In genomic region chr1:27071049-27071416, GRCh38 we compare ENCODE assay signal across 10 cellular contexts. TPM values are rescaled to one million over a fixed set of nuclear protein-coding genes. Genes with fewer than 3 reads are reported as not detected.
DNase-seq lines count a peak whose midpoint lies in the region; ATAC-seq, FAIRE-seq and TF ChIP-seq lines count a peak whose summit lies in the region.
"Had no signal": no experiment of that assay in that cellular context is flagged by ENCODE, and none has a peak within 500 bp of the region (broad histone marks: within the 10 kb centered on the region; RNA-seq: fewer than 3 reads in every experiment).

No MANE protein-coding gene starts in this region.

- peak; percentile 23 for ATAC-seq in Right ventricle myocardium inferior
- ATAC-seq in K562: no peak
- peak; percentile 6 for ATAC-seq in upper lobe of right lung
- ATAC-seq in stimulated activated naive CD8-positive, alpha-beta T cell treated with anti-CD3 and anti-CD28 coated beads, Interleukin-15, amount 100 ng/mL, for 72 hours: no peak

- H3K4me1 ChIP-seq in right atrium auricular region (peaks cover 0 to 9% of the 10 kb centered on the region in 2 donors), K562 (replicated peaks in 1 of 2; ENCODE audit: control insufficient read depth in 2 of 2, insufficient read depth in 2 of 2, low read length in 2 of 2) (peaks cover 20 to 49% of the 10 kb centered on the region in 2 experiments), upper lobe of right lung (no peaks in the 10 kb centered on the region)

- no peak for FAIRE-seq in K562 (lab: Jason Lieb, UNC)

- POLR2A ChIA-PET in K562 (lab: Yijun Ruan, JAX): interaction anchor here (0.5 to 1.0 kb wide), 6 partner anchors 12 to 223 kb away, joined by 3 to 4 read pairs (median 3); no protein-coding TSS in a partner anchor

- H3K9me1 ChIP-seq in K562 (ENCODE audit: control insufficient read depth, insufficient read depth, low read length): no peaks in the 10 kb centered on the region

- H2AFZ ChIP-seq in K562 (ENCODE audit: low read depth, low read length): peak overlapping the region; percentile 22; the same call in 1 of the 2 replicates

- H3K4me3 Mint-ChIP-seq in stimulated activated naive CD8-positive, alpha-beta T cell treated with anti-CD3 and anti-CD28 coated beads, Interleukin-15, amount 100 ng/mL, for 72 hours: no peak overlapping the region

- no peaks in the 10 kb centered on the region for H4K20me1 ChIP-seq in K562 (replicated peaks; ENCODE audit: control insufficient read depth, insufficient read depth, low read length)

- no peak for TF ChIP-seq RAD21 in K562 (CRISPR knock-in tag; conservative IDR thresholded peaks at IDR 0.05 in 1 of 2, IDR thresholded peaks at IDR 0.05 in 1 of 2)

- H3K27me3 Mint-ChIP-seq in stimulated activated naive CD8-positive, alpha-beta T cell treated with anti-CD3 and anti-CD28 coated beads, Interleukin-15, amount 100 ng/mL, for 72 hours: no peaks in the 10 kb centered on the region

- H3K36me3 ChIP-seq in right atrium auricular region (no peaks in the 10 kb centered on the region), K562 (ENCODE audit: control insufficient read depth, insufficient read depth, low read length) (no peaks in the 10 kb centered on the region), upper lobe of right lung (no peaks in the 10 kb centered on the region)
- H3K36me3 ChIP-seq: esophagus squamous epithelium had no signal

- H3K9ac ChIP-seq in K562 (ENCODE audit: insufficient read depth in 1 of 2, low read depth in 2 of 2, low read length in 2 of 2): peak overlapping the region in 1 of 2 experiments; percentile 80; a peak in 2 of 4 replicates

- BruUV-seq in K562 (replicated peaks; lab: Mats Ljungman, UMichigan): no TSS peak

- no peak for TF ChIP-seq EP300 in K562 (IDR thresholded peaks at IDR 0.05; ENCODE audit: low read length)

- no peak overlapping the region for H3K27ac Mint-ChIP-seq in stimulated activated naive CD8-positive, alpha-beta T cell treated with anti-CD3 and anti-CD28 coated beads, Interleukin-15, amount 100 ng/mL, for 72 hours

- H3K4me1 Mint-ChIP-seq in stimulated activated naive CD8-positive, alpha-beta T cell treated with anti-CD3 and anti-CD28 coated beads, Interleukin-15, amount 100 ng/mL, for 72 hours: peaks cover 6% of the 10 kb centered on the region

- H3K27me3 ChIP-seq in right atrium auricular region (no peaks in the 10 kb centered on the region), K562 (ENCODE audit: control insufficient read depth in 2 of 2, insufficient read depth in 2 of 2, low read length in 2 of 2) (no peaks in the 10 kb centered on the region), upper lobe of right lung (no peaks in the 10 kb centered on the region)

- H3K9me3 Mint-ChIP-seq in stimulated activated naive CD8-positive, alpha-beta T cell treated with anti-CD3 and anti-CD28 coated beads, Interleukin-15, amount 100 ng/mL, for 72 hours: no peaks in the 10 kb centered on the region

- in situ Hi-C loops in K562 (cut with MboI): no loop called here

- CTCF ChIA-PET in K562 (lab: Yijun Ruan, JAX; ENCODE audit: low intra/inter-chr PET ratio): interaction anchor here (0.7 kb wide), 1 partner anchor 74 kb away, joined by 4 read pairs; no protein-coding TSS in a partner anchor

- TF ChIP-seq POLR2A in K562 (conservative IDR thresholded peaks at IDR 0.05): no peak

- no peaks in the 10 kb centered on the region for H3K79me2 ChIP-seq in K562 (ENCODE audit: control insufficient read depth, insufficient read depth, low read length)

- WGBS in K562 (ENCODE audit: insufficient coverage, low coverage, missing lambda C conversion rate): 61% methylated on average over 8 of the region's 8 CpGs

- intact Hi-C loops in Right ventricle myocardium inferior (cut with DNase I): no loop called here
- intact Hi-C loops in K562 (cut with micrococcal nuclease): no loop called here
- intact Hi-C loops in upper lobe of right lung (cut with DNase I): no loop called here

- TF ChIP-seq CTCF in right atrium auricular region (IDR thresholded peaks at IDR 0.05) (no peak), K562 (IDR thresholded peaks at IDR 0.05 in 2 of 3, conservative IDR thresholded peaks at IDR 0.05 in 1 of 3; ENCODE audit: insufficient read depth in 2 of 3, low read depth in 1 of 3, low read length in 3 of 3) (no peak), upper lobe of right lung (IDR thresholded peaks at IDR 0.05) (no peak)

- no peak overlapping the region for H3K27ac ChIP-seq in right atrium auricular region
- H3K27ac ChIP-seq in K562 (ENCODE audit: extremely low read depth, low read depth, low read length): no peak overlapping the region
- H3K27ac ChIP-seq in upper lobe of right lung: no peak overlapping the region
- H3K27ac ChIP-seq: esophagus squamous epithelium had no signal

- H3K4me2 ChIP-seq in K562 (ENCODE audit: insufficient read depth, low read length): no peak overlapping the region

- H3K4me3 ChIP-seq in right atrium auricular region (no peak overlapping the region), K562 (no peak overlapping the region), upper lobe of right lung (no peak overlapping the region)
- H3K4me3 ChIP-seq: esophagus squamous epithelium had no signal

- DNase-seq in Right ventricle myocardium inferior (ENCODE audit: missing footprints) (no peak), right atrium auricular region (ENCODE audit: low spot score) (no peak), K562 (ENCODE audit: extremely low read depth in 1 of 4, low spot score in 3 of 4) (peak in 2 of 4 experiments; percentile 33 to 45), islet precursor cell (peak; percentile 64), upper lobe of right lung (no peak)
- no peak for DNase-seq in activated naive CD4-positive, alpha-beta T cell treated with anti-CD3 and anti-CD28 coated beads, Interleukin-2, amount 50 U/mL, for 16 hours
- DNase-seq in stimulated activated CD4-positive, alpha-beta T cell treated with anti-CD3 and anti-CD28 coated beads, Interleukin-12 subunit alpha, Interleukin-12 subunit beta, amount 100 ng/mL, for 4 hours: no peak
- no peak for DNase-seq in stimulated activated naive CD8-positive, alpha-beta T cell treated with anti-CD3 and anti-CD28 coated beads, Interleukin-15, amount 100 ng/mL, for 72 hours
- DNase-seq: ACHN, esophagus squamous epithelium had no signal

- H3K9me3 ChIP-seq in right atrium auricular region (no peaks in the 10 kb centered on the region), K562 (replicated peaks; ENCODE audit: control insufficient read depth, insufficient read depth, low read depth, low read length) (no peaks in the 10 kb centered on the region), upper lobe of right lung (no peaks in the 10 kb centered on the region)
- H3K9me3 ChIP-seq: esophagus squamous epithelium had no signal

TF ChIP-seq in K562, 482 proteins besides CTCF, POLR2A, EP300 and RAD21:
- no peak for TF ChIP-seq FOS (IDR thresholded peaks at IDR 0.05; ENCODE audit: extremely low read depth, insufficient read length)
- peak; percentile 88 for TF ChIP-seq RFX1 (IDR thresholded peaks at IDR 0.05)

RNA-seq across cellular contexts. Expression of gene TENT5B, which starts 58.4 kb away (rescaled TPM):
- total RNA-seq in Right ventricle myocardium inferior (41.8 TPM), right atrium auricular region (10 to 100 TPM; 31.6 to 34.8 TPM), K562 (2014; rRNA removed) (1.3 and 2.9 TPM in 2 replicates), K562 (2014; rRNA removed; fragmentation: Illumina TruSeq; extraction: Trizol) (0.25 and 0.29 TPM in 2 replicates), K562 (2015; rRNA removed; fragmentation: Illumina TruSeq; extraction: Trizol) (0.60 and 0.83 TPM in 2 replicates), K562 (2021) (1.6 and 1.7 TPM in 2 replicates), upper lobe of right lung (29.1 TPM)
- 0.62 and 1.6 TPM in 2 replicates for total RNA-seq in K562 (2011; cell fraction: chromatin; rRNA removed; ENCODE audit: low replicate concordance)
- 1.7 and 2.0 TPM in 2 replicates for total RNA-seq in K562 (2011; cell fraction: nucleolus; rRNA removed)
- 1.1 and 1.4 TPM in 2 replicates for total RNA-seq in K562 (2011; cell fraction: nucleoplasm; rRNA removed)
- polyA plus RNA-seq in K562 (2011; rRNA removed) (0.39 and 0.61 TPM in 2 replicates), K562 (2014; fragmentation: Illumina TruSeq; extraction: Trizol) (0.48 and 0.54 TPM in 2 replicates), K562 (2014; fragmentation: Nextera tagmentation; extraction: Ambion mirVana) (under 1 TPM in 1 of 2 experiments, not detected in 1; 0.07 TPM), K562 (2014; rRNA removed) (0.93 TPM in 2 replicates)
- polyA plus RNA-seq in K562 (2011; cell fraction: cytosol; rRNA removed): 0.77 and 0.98 TPM in 2 replicates
- polyA plus RNA-seq in K562 (2011; cell fraction: nucleus; rRNA removed): 0.44 and 0.67 TPM in 2 replicates
- polyA plus RNA-seq in K562 (2012): 0.77 and 0.80 TPM in 2 replicates
- 0.42 and 0.84 TPM in 2 replicates for polyA minus RNA-seq in K562 (2011; rRNA and poly(A)+ RNA removed)
- 0.48 and 1.1 TPM in 2 replicates for polyA minus RNA-seq in K562 (2011; cell fraction: cytosol; rRNA and poly(A)+ RNA removed)
- 0.81 and 1.2 TPM in 2 replicates for polyA minus RNA-seq in K562 (2011; cell fraction: nucleus; rRNA and poly(A)+ RNA removed)

Comparison
In these comparisons a context has a peak if more than half of its experiments do, and no peak if none do; other contexts are left out.
1. ATAC-seq: peak in Right ventricle myocardium inferior (single experiment) and upper lobe of right lung (single experiment); none in K562 (single experiment) and stimulated activated naive CD8-positive, alpha-beta T cell treated with anti-CD3 and anti-CD28 coated beads, Interleukin-15, amount 100 ng/mL, for 72 hours (single experiment).